ENCODE assay signal across 1 cellular context in the genomic region with DNA sequence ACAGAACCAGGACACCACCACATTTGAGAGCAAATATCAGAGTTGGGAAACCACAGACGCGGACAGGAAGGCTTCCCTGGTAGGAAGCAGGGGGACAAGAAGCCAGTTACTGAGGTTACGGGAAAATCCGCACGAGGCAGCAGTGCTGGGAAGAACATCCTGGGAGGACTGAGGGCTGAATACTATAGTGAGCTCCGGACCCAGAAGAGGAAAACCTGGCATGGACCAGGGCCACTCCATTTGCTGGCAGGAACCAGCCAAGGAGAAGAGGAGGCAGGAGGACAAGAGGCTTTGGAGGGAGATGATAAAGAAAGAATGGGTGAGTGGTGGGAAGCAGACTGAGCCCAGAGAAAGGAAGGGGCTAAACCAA.
TF ChIP-seq lines count a peak whose summit lies in the region.

No MANE protein-coding gene starts in this region.

TF ChIP-seq in GM23338, 12 proteins besides CTCF, POLR2A, EP300 and RAD21:
- no peak for TF ChIP-seq NANOG (IDR thresholded peaks at IDR 0.05; ENCODE audit: borderline replicate concordance)
- TF ChIP-seq, protein P1, sequence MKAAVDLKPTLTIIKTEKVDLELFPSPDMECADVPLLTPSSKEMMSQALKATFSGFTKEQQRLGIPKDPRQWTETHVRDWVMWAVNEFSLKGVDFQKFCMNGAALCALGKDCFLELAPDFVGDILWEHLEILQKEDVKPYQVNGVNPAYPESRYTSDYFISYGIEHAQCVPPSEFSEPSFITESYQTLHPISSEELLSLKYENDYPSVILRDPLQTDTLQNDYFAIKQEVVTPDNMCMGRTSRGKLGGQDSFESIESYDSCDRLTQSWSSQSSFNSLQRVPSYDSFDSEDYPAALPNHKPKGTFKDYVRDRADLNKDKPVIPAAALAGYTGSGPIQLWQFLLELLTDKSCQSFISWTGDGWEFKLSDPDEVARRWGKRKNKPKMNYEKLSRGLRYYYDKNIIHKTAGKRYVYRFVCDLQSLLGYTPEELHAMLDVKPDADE (IDR thresholded peaks at IDR 0.05) = no peak
- TF ChIP-seq EZH2 (IDR thresholded peaks at IDR 0.05; ENCODE audit: low read depth, unreplicated experiment) = no peak
- TF ChIP-seq CREB1 (CRISPR knock-in tag; IDR thresholded peaks at IDR 0.05; ENCODE audit: low read depth) = no peak
- no peak for TF ChIP-seq POLR2AphosphoS5 (IDR thresholded peaks at IDR 0.05; ENCODE audit: low read depth)
- TF ChIP-seq ZNF114 (CRISPR knock-in tag; IDR thresholded peaks at IDR 0.05) = no peak
- TF ChIP-seq JUNB (IDR thresholded peaks at IDR 0.05; ENCODE audit: unreplicated experiment) = no peak
- TF ChIP-seq, protein P2, sequence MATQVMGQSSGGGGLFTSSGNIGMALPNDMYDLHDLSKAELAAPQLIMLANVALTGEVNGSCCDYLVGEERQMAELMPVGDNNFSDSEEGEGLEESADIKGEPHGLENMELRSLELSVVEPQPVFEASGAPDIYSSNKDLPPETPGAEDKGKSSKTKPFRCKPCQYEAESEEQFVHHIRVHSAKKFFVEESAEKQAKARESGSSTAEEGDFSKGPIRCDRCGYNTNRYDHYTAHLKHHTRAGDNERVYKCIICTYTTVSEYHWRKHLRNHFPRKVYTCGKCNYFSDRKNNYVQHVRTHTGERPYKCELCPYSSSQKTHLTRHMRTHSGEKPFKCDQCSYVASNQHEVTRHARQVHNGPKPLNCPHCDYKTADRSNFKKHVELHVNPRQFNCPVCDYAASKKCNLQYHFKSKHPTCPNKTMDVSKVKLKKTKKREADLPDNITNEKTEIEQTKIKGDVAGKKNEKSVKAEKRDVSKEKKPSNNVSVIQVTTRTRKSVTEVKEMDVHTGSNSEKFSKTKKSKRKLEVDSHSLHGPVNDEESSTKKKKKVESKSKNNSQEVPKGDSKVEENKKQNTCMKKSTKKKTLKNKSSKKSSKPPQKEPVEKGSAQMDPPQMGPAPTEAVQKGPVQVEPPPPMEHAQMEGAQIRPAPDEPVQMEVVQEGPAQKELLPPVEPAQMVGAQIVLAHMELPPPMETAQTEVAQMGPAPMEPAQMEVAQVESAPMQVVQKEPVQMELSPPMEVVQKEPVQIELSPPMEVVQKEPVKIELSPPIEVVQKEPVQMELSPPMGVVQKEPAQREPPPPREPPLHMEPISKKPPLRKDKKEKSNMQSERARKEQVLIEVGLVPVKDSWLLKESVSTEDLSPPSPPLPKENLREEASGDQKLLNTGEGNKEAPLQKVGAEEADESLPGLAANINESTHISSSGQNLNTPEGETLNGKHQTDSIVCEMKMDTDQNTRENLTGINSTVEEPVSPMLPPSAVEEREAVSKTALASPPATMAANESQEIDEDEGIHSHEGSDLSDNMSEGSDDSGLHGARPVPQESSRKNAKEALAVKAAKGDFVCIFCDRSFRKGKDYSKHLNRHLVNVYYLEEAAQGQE (IDR thresholded peaks at IDR 0.05; ENCODE audit: unreplicated experiment) = no peak
- no peak for TF ChIP-seq EZH2phosphoT487 (IDR thresholded peaks at IDR 0.05; ENCODE audit: unreplicated experiment)
- TF ChIP-seq ZNF331 (CRISPR knock-in tag; IDR thresholded peaks at IDR 0.05; ENCODE audit: low read depth) = no peak
- TF ChIP-seq, protein P3, sequence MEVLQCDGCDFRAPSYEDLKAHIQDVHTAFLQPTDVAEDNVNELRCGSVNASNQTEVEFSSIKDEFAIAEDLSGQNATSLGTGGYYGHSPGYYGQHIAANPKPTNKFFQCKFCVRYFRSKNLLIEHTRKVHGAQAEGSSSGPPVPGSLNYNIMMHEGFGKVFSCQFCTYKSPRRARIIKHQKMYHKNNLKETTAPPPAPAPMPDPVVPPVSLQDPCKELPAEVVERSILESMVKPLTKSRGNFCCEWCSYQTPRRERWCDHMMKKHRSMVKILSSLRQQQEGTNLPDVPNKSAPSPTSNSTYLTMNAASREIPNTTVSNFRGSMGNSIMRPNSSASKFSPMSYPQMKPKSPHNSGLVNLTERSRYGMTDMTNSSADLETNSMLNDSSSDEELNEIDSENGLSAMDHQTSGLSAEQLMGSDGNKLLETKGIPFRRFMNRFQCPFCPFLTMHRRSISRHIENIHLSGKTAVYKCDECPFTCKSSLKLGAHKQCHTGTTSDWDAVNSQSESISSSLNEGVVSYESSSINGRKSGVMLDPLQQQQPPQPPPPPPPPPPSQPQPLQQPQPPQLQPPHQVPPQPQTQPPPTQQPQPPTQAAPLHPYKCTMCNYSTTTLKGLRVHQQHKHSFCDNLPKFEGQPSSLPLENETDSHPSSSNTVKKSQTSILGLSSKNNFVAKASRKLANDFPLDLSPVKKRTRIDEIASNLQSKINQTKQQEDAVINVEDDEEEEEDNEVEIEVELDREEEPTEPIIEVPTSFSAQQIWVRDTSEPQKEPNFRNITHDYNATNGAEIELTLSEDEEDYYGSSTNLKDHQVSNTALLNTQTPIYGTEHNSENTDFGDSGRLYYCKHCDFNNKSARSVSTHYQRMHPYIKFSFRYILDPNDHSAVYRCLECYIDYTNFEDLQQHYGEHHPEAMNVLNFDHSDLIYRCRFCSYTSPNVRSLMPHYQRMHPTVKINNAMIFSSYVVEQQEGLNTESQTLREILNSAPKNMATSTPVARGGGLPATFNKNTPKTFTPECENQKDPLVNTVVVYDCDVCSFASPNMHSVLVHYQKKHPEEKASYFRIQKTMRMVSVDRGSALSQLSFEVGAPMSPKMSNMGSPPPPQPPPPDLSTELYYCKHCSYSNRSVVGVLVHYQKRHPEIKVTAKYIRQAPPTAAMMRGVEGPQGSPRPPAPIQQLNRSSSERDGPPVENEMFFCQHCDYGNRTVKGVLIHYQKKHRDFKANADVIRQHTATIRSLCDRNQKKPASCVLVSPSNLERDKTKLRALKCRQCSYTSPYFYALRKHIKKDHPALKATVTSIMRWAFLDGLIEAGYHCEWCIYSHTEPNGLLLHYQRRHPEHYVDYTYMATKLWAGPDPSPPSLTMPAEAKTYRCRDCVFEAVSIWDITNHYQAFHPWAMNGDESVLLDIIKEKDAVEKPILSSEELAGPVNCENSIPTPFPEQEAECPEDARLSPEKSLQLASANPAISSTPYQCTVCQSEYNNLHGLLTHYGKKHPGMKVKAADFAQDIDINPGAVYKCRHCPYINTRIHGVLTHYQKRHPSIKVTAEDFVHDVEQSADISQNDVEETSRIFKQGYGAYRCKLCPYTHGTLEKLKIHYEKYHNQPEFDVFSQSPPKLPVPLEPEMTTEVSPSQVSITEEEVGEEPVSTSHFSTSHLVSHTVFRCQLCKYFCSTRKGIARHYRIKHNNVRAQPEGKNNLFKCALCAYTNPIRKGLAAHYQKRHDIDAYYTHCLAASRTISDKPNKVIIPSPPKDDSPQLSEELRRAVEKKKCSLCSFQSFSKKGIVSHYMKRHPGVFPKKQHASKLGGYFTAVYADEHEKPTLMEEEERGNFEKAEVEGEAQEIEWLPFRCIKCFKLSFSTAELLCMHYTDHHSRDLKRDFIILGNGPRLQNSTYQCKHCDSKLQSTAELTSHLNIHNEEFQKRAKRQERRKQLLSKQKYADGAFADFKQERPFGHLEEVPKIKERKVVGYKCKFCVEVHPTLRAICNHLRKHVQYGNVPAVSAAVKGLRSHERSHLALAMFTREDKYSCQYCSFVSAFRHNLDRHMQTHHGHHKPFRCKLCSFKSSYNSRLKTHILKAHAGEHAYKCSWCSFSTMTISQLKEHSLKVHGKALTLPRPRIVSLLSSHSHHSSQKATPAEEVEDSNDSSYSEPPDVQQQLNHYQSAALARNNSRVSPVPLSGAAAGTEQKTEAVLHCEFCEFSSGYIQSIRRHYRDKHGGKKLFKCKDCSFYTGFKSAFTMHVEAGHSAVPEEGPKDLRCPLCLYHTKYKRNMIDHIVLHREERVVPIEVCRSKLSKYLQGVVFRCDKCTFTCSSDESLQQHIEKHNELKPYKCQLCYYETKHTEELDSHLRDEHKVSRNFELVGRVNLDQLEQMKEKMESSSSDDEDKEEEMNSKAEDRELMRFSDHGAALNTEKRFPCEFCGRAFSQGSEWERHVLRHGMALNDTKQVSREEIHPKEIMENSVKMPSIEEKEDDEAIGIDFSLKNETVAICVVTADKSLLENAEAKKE (CRISPR knock-in tag; IDR thresholded peaks at IDR 0.05) = no peak
- no peak for TF ChIP-seq STAT1 (IDR thresholded peaks at IDR 0.05; ENCODE audit: unreplicated experiment)
